ENCODE assay signal across 1 cellular context in the genomic region with DNA sequence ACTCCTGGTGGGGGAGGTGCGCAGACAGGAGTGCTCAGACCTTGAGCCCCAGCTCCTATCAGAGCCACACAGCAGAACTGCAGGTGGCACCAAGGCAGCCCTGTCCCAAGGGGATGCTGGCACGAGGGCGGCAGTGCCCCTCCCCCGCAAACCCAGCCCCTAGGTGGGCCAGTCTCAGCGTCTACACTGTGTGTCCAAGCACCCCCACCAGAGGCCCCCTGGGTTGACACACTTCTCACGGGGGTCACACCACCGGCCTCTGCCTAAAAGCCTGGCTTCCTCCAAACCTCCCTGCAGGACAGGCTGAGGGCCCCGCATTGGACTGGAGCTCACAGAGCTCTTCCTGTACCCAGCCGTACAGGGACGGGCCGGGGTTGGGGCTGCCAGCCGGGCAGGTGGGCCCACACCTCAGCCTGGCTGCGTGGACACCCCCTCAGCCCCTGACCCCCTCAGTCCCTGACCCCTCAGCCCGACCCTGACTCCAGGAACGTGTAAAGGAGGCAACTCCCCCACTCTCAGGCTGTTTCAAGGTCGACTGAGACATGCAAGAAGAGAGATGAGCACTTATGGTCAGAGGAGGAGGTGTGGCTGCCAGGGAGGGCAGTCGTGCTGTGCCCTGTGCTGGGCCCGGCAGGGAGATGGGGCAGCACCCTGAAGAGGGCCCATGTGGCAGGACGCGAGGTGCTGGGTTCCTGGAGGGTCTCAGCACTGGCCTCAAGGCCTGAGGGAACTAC.
TF ChIP-seq lines count a peak whose summit lies in the region.

No MANE protein-coding gene starts in this region.

TF ChIP-seq in HepG2, 621 proteins besides CTCF, POLR2A, EP300 and RAD21 (continued from another document and continues in another):
- TF ChIP-seq MYPOP (CRISPR knock-in tag; IDR thresholded peaks at IDR 0.05), result no peak
- no peak for TF ChIP-seq ELF3 (CRISPR knock-in tag; IDR thresholded peaks at IDR 0.05)
- TF ChIP-seq ZMYM4 (CRISPR knock-in tag; IDR thresholded peaks at IDR 0.05), result no peak
- no peak for TF ChIP-seq NR2F6 (IDR thresholded peaks at IDR 0.05)
- TF ChIP-seq NR2F6 (CRISPR knock-in tag; IDR thresholded peaks at IDR 0.05), result no peak
- peak; percentile 63; the same call in 1 of the 2 replicates for TF ChIP-seq NRL (CRISPR knock-in tag; IDR thresholded peaks at IDR 0.05; ENCODE audit: borderline replicate concordance)
- TF ChIP-seq WIZ (CRISPR knock-in tag; IDR thresholded peaks at IDR 0.05), result 0 out of 2 replicates have a peak, but pooled peaks have one; percentile 43
- TF ChIP-seq, protein P1, sequence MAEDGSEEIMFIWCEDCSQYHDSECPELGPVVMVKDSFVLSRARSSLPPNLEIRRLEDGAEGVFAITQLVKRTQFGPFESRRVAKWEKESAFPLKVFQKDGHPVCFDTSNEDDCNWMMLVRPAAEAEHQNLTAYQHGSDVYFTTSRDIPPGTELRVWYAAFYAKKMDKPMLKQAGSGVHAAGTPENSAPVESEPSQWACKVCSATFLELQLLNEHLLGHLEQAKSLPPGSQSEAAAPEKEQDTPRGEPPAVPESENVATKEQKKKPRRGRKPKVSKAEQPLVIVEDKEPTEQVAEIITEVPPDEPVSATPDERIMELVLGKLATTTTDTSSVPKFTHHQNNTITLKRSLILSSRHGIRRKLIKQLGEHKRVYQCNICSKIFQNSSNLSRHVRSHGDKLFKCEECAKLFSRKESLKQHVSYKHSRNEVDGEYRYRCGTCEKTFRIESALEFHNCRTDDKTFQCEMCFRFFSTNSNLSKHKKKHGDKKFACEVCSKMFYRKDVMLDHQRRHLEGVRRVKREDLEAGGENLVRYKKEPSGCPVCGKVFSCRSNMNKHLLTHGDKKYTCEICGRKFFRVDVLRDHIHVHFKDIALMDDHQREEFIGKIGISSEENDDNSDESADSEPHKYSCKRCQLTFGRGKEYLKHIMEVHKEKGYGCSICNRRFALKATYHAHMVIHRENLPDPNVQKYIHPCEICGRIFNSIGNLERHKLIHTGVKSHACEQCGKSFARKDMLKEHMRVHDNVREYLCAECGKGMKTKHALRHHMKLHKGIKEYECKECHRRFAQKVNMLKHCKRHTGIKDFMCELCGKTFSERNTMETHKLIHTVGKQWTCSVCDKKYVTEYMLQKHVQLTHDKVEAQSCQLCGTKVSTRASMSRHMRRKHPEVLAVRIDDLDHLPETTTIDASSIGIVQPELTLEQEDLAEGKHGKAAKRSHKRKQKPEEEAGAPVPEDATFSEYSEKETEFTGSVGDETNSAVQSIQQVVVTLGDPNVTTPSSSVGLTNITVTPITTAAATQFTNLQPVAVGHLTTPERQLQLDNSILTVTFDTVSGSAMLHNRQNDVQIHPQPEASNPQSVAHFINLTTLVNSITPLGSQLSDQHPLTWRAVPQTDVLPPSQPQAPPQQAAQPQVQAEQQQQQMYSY (CRISPR knock-in tag; IDR thresholded peaks at IDR 0.05), result no peak
- no peak for TF ChIP-seq ZNF737 (CRISPR knock-in tag; IDR thresholded peaks at IDR 0.05; ENCODE audit: borderline replicate concordance)
- no peak for TF ChIP-seq GFI1 (CRISPR knock-in tag; IDR thresholded peaks at IDR 0.05; ENCODE audit: borderline replicate concordance)
- TF ChIP-seq HNF4G (IDR thresholded peaks at IDR 0.05; ENCODE audit: borderline replicate concordance, low read depth, low read length), result peak; percentile 20; the same call in 1 of the 2 replicates
- TF ChIP-seq HNF4G (CRISPR knock-in tag; IDR thresholded peaks at IDR 0.05; ENCODE audit: borderline replicate concordance, low read depth), result no peak
- TF ChIP-seq, protein P2, sequence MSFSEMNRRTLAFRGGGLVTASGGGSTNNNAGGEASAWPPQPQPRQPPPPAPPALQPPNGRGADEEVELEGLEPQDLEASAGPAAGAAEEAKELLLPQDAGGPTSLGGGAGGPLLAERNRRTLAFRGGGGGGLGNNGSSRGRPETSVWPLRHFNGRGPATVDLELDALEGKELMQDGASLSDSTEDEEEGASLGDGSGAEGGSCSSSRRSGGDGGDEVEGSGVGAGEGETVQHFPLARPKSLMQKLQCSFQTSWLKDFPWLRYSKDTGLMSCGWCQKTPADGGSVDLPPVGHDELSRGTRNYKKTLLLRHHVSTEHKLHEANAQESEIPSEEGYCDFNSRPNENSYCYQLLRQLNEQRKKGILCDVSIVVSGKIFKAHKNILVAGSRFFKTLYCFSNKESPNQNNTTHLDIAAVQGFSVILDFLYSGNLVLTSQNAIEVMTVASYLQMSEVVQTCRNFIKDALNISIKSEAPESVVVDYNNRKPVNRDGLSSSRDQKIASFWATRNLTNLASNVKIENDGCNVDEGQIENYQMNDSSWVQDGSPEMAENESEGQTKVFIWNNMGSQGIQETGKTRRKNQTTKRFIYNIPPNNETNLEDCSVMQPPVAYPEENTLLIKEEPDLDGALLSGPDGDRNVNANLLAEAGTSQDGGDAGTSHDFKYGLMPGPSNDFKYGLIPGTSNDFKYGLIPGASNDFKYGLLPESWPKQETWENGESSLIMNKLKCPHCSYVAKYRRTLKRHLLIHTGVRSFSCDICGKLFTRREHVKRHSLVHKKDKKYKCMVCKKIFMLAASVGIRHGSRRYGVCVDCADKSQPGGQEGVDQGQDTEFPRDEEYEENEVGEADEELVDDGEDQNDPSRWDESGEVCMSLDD (CRISPR knock-in tag; IDR thresholded peaks at IDR 0.05; ENCODE audit: borderline replicate concordance), result no peak
- TF ChIP-seq ZNF296 (CRISPR knock-in tag; conservative IDR thresholded peaks at IDR 0.05), result no peak
- no peak for TF ChIP-seq ZNF207 (IDR thresholded peaks at IDR 0.05; ENCODE audit: borderline replicate concordance)
- no peak for TF ChIP-seq SATB2 (CRISPR knock-in tag; IDR thresholded peaks at IDR 0.05)
- TF ChIP-seq, protein P3, sequence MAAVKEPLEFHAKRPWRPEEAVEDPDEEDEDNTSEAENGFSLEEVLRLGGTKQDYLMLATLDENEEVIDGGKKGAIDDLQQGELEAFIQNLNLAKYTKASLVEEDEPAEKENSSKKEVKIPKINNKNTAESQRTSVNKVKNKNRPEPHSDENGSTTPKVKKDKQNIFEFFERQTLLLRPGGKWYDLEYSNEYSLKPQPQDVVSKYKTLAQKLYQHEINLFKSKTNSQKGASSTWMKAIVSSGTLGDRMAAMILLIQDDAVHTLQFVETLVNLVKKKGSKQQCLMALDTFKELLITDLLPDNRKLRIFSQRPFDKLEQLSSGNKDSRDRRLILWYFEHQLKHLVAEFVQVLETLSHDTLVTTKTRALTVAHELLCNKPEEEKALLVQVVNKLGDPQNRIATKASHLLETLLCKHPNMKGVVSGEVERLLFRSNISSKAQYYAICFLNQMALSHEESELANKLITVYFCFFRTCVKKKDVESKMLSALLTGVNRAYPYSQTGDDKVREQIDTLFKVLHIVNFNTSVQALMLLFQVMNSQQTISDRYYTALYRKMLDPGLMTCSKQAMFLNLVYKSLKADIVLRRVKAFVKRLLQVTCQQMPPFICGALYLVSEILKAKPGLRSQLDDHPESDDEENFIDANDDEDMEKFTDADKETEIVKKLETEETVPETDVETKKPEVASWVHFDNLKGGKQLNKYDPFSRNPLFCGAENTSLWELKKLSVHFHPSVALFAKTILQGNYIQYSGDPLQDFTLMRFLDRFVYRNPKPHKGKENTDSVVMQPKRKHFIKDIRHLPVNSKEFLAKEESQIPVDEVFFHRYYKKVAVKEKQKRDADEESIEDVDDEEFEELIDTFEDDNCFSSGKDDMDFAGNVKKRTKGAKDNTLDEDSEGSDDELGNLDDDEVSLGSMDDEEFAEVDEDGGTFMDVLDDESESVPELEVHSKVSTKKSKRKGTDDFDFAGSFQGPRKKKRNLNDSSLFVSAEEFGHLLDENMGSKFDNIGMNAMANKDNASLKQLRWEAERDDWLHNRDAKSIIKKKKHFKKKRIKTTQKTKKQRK (IDR thresholded peaks at IDR 0.05; ENCODE audit: low read length), result no peak
- TF ChIP-seq, protein P4, sequence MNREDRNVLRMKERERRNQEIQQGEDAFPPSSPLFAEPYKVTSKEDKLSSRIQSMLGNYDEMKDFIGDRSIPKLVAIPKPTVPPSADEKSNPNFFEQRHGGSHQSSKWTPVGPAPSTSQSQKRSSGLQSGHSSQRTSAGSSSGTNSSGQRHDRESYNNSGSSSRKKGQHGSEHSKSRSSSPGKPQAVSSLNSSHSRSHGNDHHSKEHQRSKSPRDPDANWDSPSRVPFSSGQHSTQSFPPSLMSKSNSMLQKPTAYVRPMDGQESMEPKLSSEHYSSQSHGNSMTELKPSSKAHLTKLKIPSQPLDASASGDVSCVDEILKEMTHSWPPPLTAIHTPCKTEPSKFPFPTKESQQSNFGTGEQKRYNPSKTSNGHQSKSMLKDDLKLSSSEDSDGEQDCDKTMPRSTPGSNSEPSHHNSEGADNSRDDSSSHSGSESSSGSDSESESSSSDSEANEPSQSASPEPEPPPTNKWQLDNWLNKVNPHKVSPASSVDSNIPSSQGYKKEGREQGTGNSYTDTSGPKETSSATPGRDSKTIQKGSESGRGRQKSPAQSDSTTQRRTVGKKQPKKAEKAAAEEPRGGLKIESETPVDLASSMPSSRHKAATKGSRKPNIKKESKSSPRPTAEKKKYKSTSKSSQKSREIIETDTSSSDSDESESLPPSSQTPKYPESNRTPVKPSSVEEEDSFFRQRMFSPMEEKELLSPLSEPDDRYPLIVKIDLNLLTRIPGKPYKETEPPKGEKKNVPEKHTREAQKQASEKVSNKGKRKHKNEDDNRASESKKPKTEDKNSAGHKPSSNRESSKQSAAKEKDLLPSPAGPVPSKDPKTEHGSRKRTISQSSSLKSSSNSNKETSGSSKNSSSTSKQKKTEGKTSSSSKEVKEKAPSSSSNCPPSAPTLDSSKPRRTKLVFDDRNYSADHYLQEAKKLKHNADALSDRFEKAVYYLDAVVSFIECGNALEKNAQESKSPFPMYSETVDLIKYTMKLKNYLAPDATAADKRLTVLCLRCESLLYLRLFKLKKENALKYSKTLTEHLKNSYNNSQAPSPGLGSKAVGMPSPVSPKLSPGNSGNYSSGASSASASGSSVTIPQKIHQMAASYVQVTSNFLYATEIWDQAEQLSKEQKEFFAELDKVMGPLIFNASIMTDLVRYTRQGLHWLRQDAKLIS (CRISPR knock-in tag; IDR thresholded peaks at IDR 0.05), result no peak
- TF ChIP-seq MEIS2 (CRISPR knock-in tag; IDR thresholded peaks at IDR 0.05), result no peak
- no peak for TF ChIP-seq RFX1 (IDR thresholded peaks at IDR 0.05)
- no peak for TF ChIP-seq SP5 (CRISPR knock-in tag; IDR thresholded peaks at IDR 0.05; ENCODE audit: borderline replicate concordance, low read depth)
- no peak for TF ChIP-seq XRCC5 (optimal IDR thresholded peaks at IDR 0.05; ENCODE audit: low read length)
- no peak for TF ChIP-seq ZNF749 (CRISPR knock-in tag; IDR thresholded peaks at IDR 0.05; ENCODE audit: borderline replicate concordance)
- TF ChIP-seq HNF4A (CRISPR knock-in tag; IDR thresholded peaks at IDR 0.05), result peak; percentile 25; the same call in 1 of the 2 replicates
- TF ChIP-seq ZIK1 (CRISPR knock-in tag; IDR thresholded peaks at IDR 0.05; ENCODE audit: borderline replicate concordance, low read depth), result no peak
- no peak for TF ChIP-seq ZNF431 (CRISPR knock-in tag; IDR thresholded peaks at IDR 0.05; ENCODE audit: borderline replicate concordance, low read depth)
- no peak for TF ChIP-seq AGO1 (IDR thresholded peaks at IDR 0.05; ENCODE audit: low read depth, low read length, poor library complexity, severe bottlenecking)
- TF ChIP-seq ZZZ3 (CRISPR knock-in tag; IDR thresholded peaks at IDR 0.05; ENCODE audit: borderline replicate concordance), result no peak
- TF ChIP-seq ZNF44 (CRISPR knock-in tag; IDR thresholded peaks at IDR 0.05), result no peak
- TF ChIP-seq ZNF501 (CRISPR knock-in tag; IDR thresholded peaks at IDR 0.05), result 0 out of 2 replicates have a peak, but pooled peaks have one; percentile 21
- peak; percentile 45; the same call in 1 of the 2 replicates for TF ChIP-seq GABPB1 (CRISPR knock-in tag; IDR thresholded peaks at IDR 0.05)
- TF ChIP-seq ZNF543 (CRISPR knock-in tag; IDR thresholded peaks at IDR 0.05), result no peak
- no peak for TF ChIP-seq PHF20 (CRISPR knock-in tag; IDR thresholded peaks at IDR 0.05)
- TF ChIP-seq HMGA1 (CRISPR knock-in tag; conservative IDR thresholded peaks at IDR 0.05), result no peak
- TF ChIP-seq ZSCAN21 (CRISPR knock-in tag; IDR thresholded peaks at IDR 0.05; ENCODE audit: borderline replicate concordance), result no peak
- TF ChIP-seq GABPA (IDR thresholded peaks at IDR 0.05; ENCODE audit: low read depth, low read length), result no peak
- no peak for TF ChIP-seq GABPA (CRISPR knock-in tag; IDR thresholded peaks at IDR 0.05; ENCODE audit: low read depth)
- TF ChIP-seq ATF4 (CRISPR knock-in tag; IDR thresholded peaks at IDR 0.05), result no peak
- TF ChIP-seq, protein P5, sequence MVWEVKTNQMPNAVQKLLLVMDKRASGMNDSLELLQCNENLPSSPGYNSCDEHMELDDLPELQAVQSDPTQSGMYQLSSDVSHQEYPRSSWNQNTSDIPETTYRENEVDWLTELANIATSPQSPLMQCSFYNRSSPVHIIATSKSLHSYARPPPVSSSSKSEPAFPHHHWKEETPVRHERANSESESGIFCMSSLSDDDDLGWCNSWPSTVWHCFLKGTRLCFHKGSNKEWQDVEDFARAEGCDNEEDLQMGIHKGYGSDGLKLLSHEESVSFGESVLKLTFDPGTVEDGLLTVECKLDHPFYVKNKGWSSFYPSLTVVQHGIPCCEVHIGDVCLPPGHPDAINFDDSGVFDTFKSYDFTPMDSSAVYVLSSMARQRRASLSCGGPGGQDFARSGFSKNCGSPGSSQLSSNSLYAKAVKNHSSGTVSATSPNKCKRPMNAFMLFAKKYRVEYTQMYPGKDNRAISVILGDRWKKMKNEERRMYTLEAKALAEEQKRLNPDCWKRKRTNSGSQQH (CRISPR knock-in tag; IDR thresholded peaks at IDR 0.05; ENCODE audit: low read depth), result no peak
- TF ChIP-seq RORA (CRISPR knock-in tag; IDR thresholded peaks at IDR 0.05), result no peak
- no peak for TF ChIP-seq HDAC6 (IDR thresholded peaks at IDR 0.05; ENCODE audit: low read depth, low read length)
- TF ChIP-seq GATAD2A (CRISPR knock-in tag; IDR thresholded peaks at IDR 0.05), result no peak
